In genomic region chr2:100397117-100397860, GRCh38 we compare ENCODE assay signal across 18 cellular contexts.
"Had no signal": no experiment of that assay in that cellular context is flagged by ENCODE, and none has a peak within 500 bp of the region (broad histone marks: within the 10 kb centered on the region; RNA-seq: fewer than 3 reads in every experiment).

No MANE protein-coding gene starts in this region.

- ATAC-seq: activated T-cell treated with anti-CD3 and anti-CD28 coated beads, Interleukin-2, amount 50 U/mL, for 4 hours; gastroesophageal sphincter; left ventricle myocardium superior; upper lobe of right lung had no signal

- DNase-seq: activated CD4-positive, alpha-beta T cell treated with anti-CD3 and anti-CD28 coated beads, Interleukin-2, amount 50 U/mL, for 1 hour; activated effector memory CD4-positive, alpha-beta T cell treated with anti-CD3 and anti-CD28 coated beads, Interleukin-2, amount 50 U/mL, for 16 hours; activated naive CD8-positive, alpha-beta T cell treated with anti-CD3 and anti-CD28 coated beads for 36 hours; activated T-cell treated with anti-CD3 and anti-CD28 coated beads, Interleukin-2, amount 50 U/mL, for 4 hours; anterior cingulate cortex; effector CD4-positive, alpha-beta T cell; kidney; left ventricle myocardium superior; mesendoderm; T-helper 9 cell; upper lobe of right lung had no signal

- H3K27me3 Mint-ChIP-seq: activated naive CD8-positive, alpha-beta T cell treated with anti-CD3 and anti-CD28 coated beads for 36 hours had no signal

- H3K27ac ChIP-seq: cardiac muscle cell, epithelial cell of prostate, gastroesophageal sphincter, SJSA1, suprapubic skin, upper lobe of right lung had no signal

- FAIRE-seq: colon, kidney had no signal

- H3K36me3 Mint-ChIP-seq: activated naive CD8-positive, alpha-beta T cell treated with anti-CD3 and anti-CD28 coated beads for 36 hours had no signal

- H3K4me3 ChIP-seq: cardiac muscle cell, gastroesophageal sphincter, SJSA1, suprapubic skin, upper lobe of right lung had no signal

- H3K4me1 ChIP-seq: SJSA1, suprapubic skin, upper lobe of right lung had no signal

- H3K27me3 ChIP-seq: cardiac muscle cell, gastroesophageal sphincter, SJSA1, suprapubic skin, upper lobe of right lung had no signal

- H3K4me1 Mint-ChIP-seq: activated naive CD8-positive, alpha-beta T cell treated with anti-CD3 and anti-CD28 coated beads for 36 hours; nephron had no signal

- H3K9me3 ChIP-seq: gastroesophageal sphincter, SJSA1, suprapubic skin, upper lobe of right lung had no signal

- H3K9me3 Mint-ChIP-seq: activated naive CD8-positive, alpha-beta T cell treated with anti-CD3 and anti-CD28 coated beads for 36 hours; activated T-cell treated with anti-CD3 and anti-CD28 coated beads, Interleukin-2, amount 50 U/mL, for 4 hours; nephron had no signal

- H3K27ac Mint-ChIP-seq: activated naive CD8-positive, alpha-beta T cell treated with anti-CD3 and anti-CD28 coated beads for 36 hours; nephron had no signal

- H3K4me3 Mint-ChIP-seq: activated naive CD8-positive, alpha-beta T cell treated with anti-CD3 and anti-CD28 coated beads for 36 hours; activated T-cell treated with anti-CD3 and anti-CD28 coated beads, Interleukin-2, amount 50 U/mL, for 4 hours; nephron had no signal
